In the genomic region with DNA sequence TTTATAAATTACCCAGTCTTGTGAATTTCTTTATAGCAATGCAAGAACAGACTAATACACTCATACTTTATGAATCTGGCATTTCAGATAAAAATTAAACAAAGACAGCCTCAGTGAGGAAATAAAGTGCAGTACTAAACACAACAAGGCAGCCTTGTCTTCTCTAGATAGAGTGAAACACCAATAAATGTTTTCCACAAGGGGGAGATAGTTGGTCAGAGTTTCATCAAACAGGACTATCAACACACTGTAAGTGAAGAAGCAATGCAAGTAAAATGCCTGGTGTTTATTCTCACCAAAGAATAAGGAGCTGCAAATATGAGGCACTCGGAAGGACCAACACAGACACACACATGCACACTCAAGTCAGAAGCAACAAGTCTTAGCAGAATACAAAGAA, we compare ENCODE assay signal across 9 cellular contexts.
DNase-seq lines count a peak whose midpoint lies in the region; ATAC-seq and TF ChIP-seq lines count a peak whose summit lies in the region.
"Had no signal": no experiment of that assay in that cellular context is flagged by ENCODE, and none has a peak within 500 bp of the region (broad histone marks: within the 10 kb centered on the region; RNA-seq: fewer than 3 reads in every experiment).

No MANE protein-coding gene starts in this region.

- no peak for TF ChIP-seq POLR2A in erythroblast (IDR thresholded peaks at IDR 0.05; ENCODE audit: low read length)

- no peak overlapping the region for H2AFZ ChIP-seq in OCI-LY7 (ENCODE audit: low read length)

- no peak overlapping the region for H3K4me3 ChIP-seq in CD4-positive, alpha-beta memory T cell (ENCODE audit: low read length in 2 of 2)
- H3K4me3 ChIP-seq in OCI-LY7 (ENCODE audit: low read depth, low read length, poor library complexity, severe bottlenecking): no peak overlapping the region

- no peaks in the 10 kb centered on the region for H4K20me1 ChIP-seq in OCI-LY7 (ENCODE audit: insufficient read depth, low read length)

- no peak overlapping the region for H3K4me3 Mint-ChIP-seq in CD4-positive, alpha-beta memory T cell
- H3K4me3 Mint-ChIP-seq: IgD-negative memory B cell had no signal

- peaks cover 0 to 2% (median 0%) of the 10 kb centered on the region in 4 donors for H3K4me1 Mint-ChIP-seq in CD4-positive, alpha-beta memory T cell

- intact Hi-C loops in CD4-positive, alpha-beta memory T cell (cut with micrococcal nuclease): loop anchor here (1.0 to 5.0 kb wide), 6 partner anchors 154 to 738 kb away; no protein-coding TSS in a partner anchor
- intact Hi-C loops in OCI-LY7 (cut with micrococcal nuclease; ENCODE audit: unreplicated experiment): loop anchor here (2.0 kb wide), 1 partner anchor 738 kb away; no protein-coding TSS in a partner anchor
- intact Hi-C loops in left ventricle myocardium superior (cut with micrococcal nuclease): no loop called here

- H3K4me2 ChIP-seq in OCI-LY7 (ENCODE audit: low read length): no peak overlapping the region

- TF ChIP-seq CTCF in OCI-LY7 (conservative IDR thresholded peaks at IDR 0.05; ENCODE audit: low read length): peak; percentile 53; the same call in 1 of the 2 replicates

- no peaks in the 10 kb centered on the region for H3K79me2 ChIP-seq in OCI-LY7 (ENCODE audit: insufficient read depth, low read depth, low read length)

- no peaks in the 10 kb centered on the region for H3K27me3 ChIP-seq in CD4-positive, alpha-beta memory T cell (ENCODE audit: insufficient read depth, low read length)

- no peaks in the 10 kb centered on the region for H3K9me2 ChIP-seq in OCI-LY7 (ENCODE audit: insufficient read depth, low read length)

- no peaks in the 10 kb centered on the region for H3K36me3 Mint-ChIP-seq in CD4-positive, alpha-beta memory T cell
- H3K36me3 Mint-ChIP-seq: IgD-negative memory B cell had no signal

- peaks cover 0 to 5% (median 0%) of the 10 kb centered on the region in 8 donors for H3K9me3 Mint-ChIP-seq in CD4-positive, alpha-beta memory T cell

- no peaks in the 10 kb centered on the region for H3K27me3 Mint-ChIP-seq in CD4-positive, alpha-beta memory T cell
- H3K27me3 Mint-ChIP-seq: IgD-negative memory B cell had no signal

- H3K27ac ChIP-seq in CD4-positive, alpha-beta memory T cell (ENCODE audit: low read depth, low read length): no peak overlapping the region
- H3K27ac ChIP-seq in OCI-LY7 (ENCODE audit: low read depth, low read length, poor library complexity, severe bottlenecking): no peak overlapping the region

- ATAC-seq in GM19035 (IDR thresholded peaks at IDR 0.05; ENCODE audit: unreplicated experiment) (peak; percentile 52), GM19452 (IDR thresholded peaks at IDR 0.05; ENCODE audit: unreplicated experiment) (no peak), left ventricle myocardium superior (no peak)

- H3K27ac Mint-ChIP-seq in CD4-positive, alpha-beta memory T cell: peak overlapping the region in 2 of 7 donors; percentile 0 to 10

- no peaks in the 10 kb centered on the region for H3K4me1 ChIP-seq in CD4-positive, alpha-beta memory T cell (ENCODE audit: insufficient read depth, low read length)
- H3K4me1 ChIP-seq in OCI-LY7 (ENCODE audit: insufficient read depth, low read length, poor library complexity, severe bottlenecking): no peaks in the 10 kb centered on the region

- CTCF ChIA-PET in CD4-positive, alpha-beta memory T cell (lab: Charles Lee; ENCODE audit: partially characterized antibody): interaction anchor here (0.7 to 2.2 kb wide), 9 partner anchors 10 to 731 kb away, joined by 3 to 13 read pairs (median 4); no protein-coding TSS in a partner anchor
- CTCF ChIA-PET in OCI-LY7 (lab: Charles Lee; ENCODE audit: unreplicated experiment): interaction anchor here (0.6 kb wide), 1 partner anchor 98 kb away, joined by 3 read pairs; no protein-coding TSS in a partner anchor

- H3K36me3 ChIP-seq in CD4-positive, alpha-beta memory T cell (ENCODE audit: insufficient read depth, low read length): no peaks in the 10 kb centered on the region
- H3K36me3 ChIP-seq in OCI-LY7 (ENCODE audit: insufficient read depth, low read length): no peaks in the 10 kb centered on the region

- H3K9me3 ChIP-seq in CD4-positive, alpha-beta memory T cell (ENCODE audit: control insufficient read depth in 1 of 2, low read length in 2 of 2): no peaks in the 10 kb centered on the region
- no peaks in the 10 kb centered on the region for H3K9me3 ChIP-seq in OCI-LY7 (ENCODE audit: low read length)

- no TSS peak for BruUV-seq in OCI-LY7 (replicated peaks; lab: Mats Ljungman, UMichigan)

- DNase-seq in CD4-positive, alpha-beta memory T cell: peak in 4 of 5 donors; percentile 47 to 63 (median 50)
- peak; percentile 22 for DNase-seq in OCI-LY7 (ENCODE audit: low spot score)
- DNase-seq in erythroblast (lab: John Stamatoyannopoulos, UW): peak; percentile 0 to 13
- peak; percentile 1 for DNase-seq in putamen (ENCODE audit: low spot score)
- DNase-seq in left ventricle myocardium superior: no peak
- no peak for DNase-seq in activated CD4-positive, alpha-beta T cell treated with anti-CD3 and anti-CD28 coated beads for 4 hours

- POLR2A ChIA-PET in CD4-positive, alpha-beta memory T cell (lab: Charles Lee; ENCODE audit: partially characterized antibody): interaction anchor here (0.8 to 1.2 kb wide), 3 partner anchors 342 to 492 kb away, joined by 3 to 7 read pairs (median 4); no protein-coding TSS in a partner anchor
- POLR2A ChIA-PET in OCI-LY7 (lab: Charles Lee): no interaction called here

Comparison
In these comparisons a context has a peak if more than half of its experiments do, and no peak if none do; other contexts are left out.
1. DNase-seq: peak in CD4-positive, alpha-beta memory T cell (4 of 5), OCI-LY7 (single experiment), erythroblast (2 of 2) and putamen (single experiment); none in left ventricle myocardium superior (single experiment) and activated CD4-positive, alpha-beta T cell treated with anti-CD3 and anti-CD28 coated beads for 4 hours (0 of 2).